ENCODE assay signal across 22 cellular contexts in the genomic region with DNA sequence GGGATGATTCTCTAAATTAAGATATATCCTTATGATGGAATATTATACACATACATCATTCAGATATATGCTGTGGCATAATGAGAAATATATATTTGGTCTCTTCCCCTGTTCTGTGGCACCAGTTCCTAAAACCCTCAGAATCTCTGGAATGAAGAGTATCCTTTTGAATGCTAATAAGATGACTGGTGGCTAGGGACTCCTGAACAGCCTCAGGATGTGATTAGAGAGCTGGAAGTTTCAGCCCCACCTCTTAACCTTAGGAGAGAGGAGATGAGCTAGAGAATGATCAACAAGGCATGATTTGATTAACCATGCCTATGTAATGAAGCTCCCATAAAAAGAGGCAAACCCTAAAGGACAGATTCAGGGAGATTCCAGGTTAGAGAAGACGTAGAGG.
"Had no signal": no experiment of that assay in that cellular context is flagged by ENCODE, and none has a peak within 500 bp of the region (broad histone marks: within the 10 kb centered on the region; RNA-seq: fewer than 3 reads in every experiment).

No MANE protein-coding gene starts in this region.

- H3K27me3 ChIP-seq: esophagus squamous epithelium, gastroesophageal sphincter, spleen, testis, tibial nerve, upper lobe of right lung, vagina had no signal

- H3K4me3 Mint-ChIP-seq: dendritic cell treated with granulocyte-macrophage colony-stimulating factor and Interleukin-4, amounts not matched to agents 40 ng/mL and 50 ng/mL, for 4 days; effector memory CD8-positive, alpha-beta T cell; naive thymus-derived CD8-positive, alpha-beta T cell; stimulated activated naive B cell treated with anti-CD40 and anti-IgM and Interleukin-4, amounts not matched to agents 10 μg/mL and 1 μg/mL and 100 μg/mL, for 72 hours; stimulated activated naive CD8-positive, alpha-beta T cell treated with anti-CD3 and anti-CD28 coated beads, Interleukin-15, amount 100 ng/mL, for 72 hours had no signal

- H3K27ac ChIP-seq: esophagus squamous epithelium, gastroesophageal sphincter, spleen, testis, tibial nerve, upper lobe of right lung, vagina had no signal

- H3K4me3 ChIP-seq: esophagus squamous epithelium, gastroesophageal sphincter, mucosa of descending colon, spleen, testis, tibial nerve, upper lobe of right lung, vagina had no signal

- ATAC-seq: effector memory CD8-positive, alpha-beta T cell; gastroesophageal sphincter; left lobe of liver; mucosa of descending colon; naive thymus-derived CD8-positive, alpha-beta T cell; sciatic nerve; stimulated activated naive B cell treated with anti-CD40 and anti-IgM and Interleukin-4, amounts not matched to agents 10 μg/mL and 1 μg/mL and 100 μg/mL, for 72 hours; stimulated activated naive CD8-positive, alpha-beta T cell treated with anti-CD3 and anti-CD28 coated beads, Interleukin-15, amount 100 ng/mL, for 72 hours; upper lobe of right lung had no signal

- H3K36me3 Mint-ChIP-seq: stimulated activated naive B cell treated with anti-CD40 and anti-IgM and Interleukin-4, amounts not matched to agents 10 μg/mL and 1 μg/mL and 100 μg/mL, for 72 hours had no signal

- H3K27me3 Mint-ChIP-seq: dendritic cell treated with granulocyte-macrophage colony-stimulating factor and Interleukin-4, amounts not matched to agents 40 ng/mL and 50 ng/mL, for 4 days; effector memory CD8-positive, alpha-beta T cell; stimulated activated naive B cell treated with anti-CD40 and anti-IgM and Interleukin-4, amounts not matched to agents 10 μg/mL and 1 μg/mL and 100 μg/mL, for 72 hours; stimulated activated naive CD8-positive, alpha-beta T cell treated with anti-CD3 and anti-CD28 coated beads, Interleukin-15, amount 100 ng/mL, for 72 hours had no signal

- DNase-seq: effector memory CD8-positive, alpha-beta T cell; esophagus squamous epithelium; foreskin fibroblast; glutamatergic neuron; kidney glomerular epithelial cell; mammary epithelial cell; mucosa of descending colon; naive thymus-derived CD8-positive, alpha-beta T cell; spleen; stimulated activated CD4-positive, alpha-beta T cell treated with anti-CD3 and anti-CD28 coated beads, Interleukin-15, amount 100 ng/mL, for 24 hours; stimulated activated CD4-positive, alpha-beta T cell treated with anti-CD3 and anti-CD28 coated beads, Interleukin-1b, Interleukin-23, amount 100 ng/mL, for 48 hours; stimulated activated CD4-positive, alpha-beta T cell treated with anti-CD3 and anti-CD28 coated beads, Interleukin-4, amount 100 ng/mL, for 24 hours; stimulated activated naive B cell treated with anti-CD40 and anti-IgM and Interleukin-4, amounts not matched to agents 10 μg/mL and 1 μg/mL and 100 μg/mL, for 72 hours; stimulated activated naive CD8-positive, alpha-beta T cell treated with anti-CD3 and anti-CD28 coated beads, Interleukin-15, amount 100 ng/mL, for 72 hours; testis; upper lobe of right lung had no signal

- H3K4me1 ChIP-seq: esophagus squamous epithelium, gastroesophageal sphincter, spleen, testis, tibial nerve, upper lobe of right lung, vagina had no signal

- H3K4me1 Mint-ChIP-seq: naive thymus-derived CD8-positive, alpha-beta T cell; stimulated activated naive B cell treated with anti-CD40 and anti-IgM and Interleukin-4, amounts not matched to agents 10 μg/mL and 1 μg/mL and 100 μg/mL, for 72 hours; stimulated activated naive CD8-positive, alpha-beta T cell treated with anti-CD3 and anti-CD28 coated beads, Interleukin-15, amount 100 ng/mL, for 72 hours had no signal

- H3K36me3 ChIP-seq: esophagus squamous epithelium, gastroesophageal sphincter, spleen, tibial nerve, upper lobe of right lung, vagina had no signal

- H3K27ac Mint-ChIP-seq: dendritic cell treated with granulocyte-macrophage colony-stimulating factor and Interleukin-4, amounts not matched to agents 40 ng/mL and 50 ng/mL, for 4 days; effector memory CD8-positive, alpha-beta T cell; naive thymus-derived CD8-positive, alpha-beta T cell; stimulated activated naive B cell treated with anti-CD40 and anti-IgM and Interleukin-4, amounts not matched to agents 10 μg/mL and 1 μg/mL and 100 μg/mL, for 72 hours; stimulated activated naive CD8-positive, alpha-beta T cell treated with anti-CD3 and anti-CD28 coated beads, Interleukin-15, amount 100 ng/mL, for 72 hours had no signal
